In the genomic region with DNA sequence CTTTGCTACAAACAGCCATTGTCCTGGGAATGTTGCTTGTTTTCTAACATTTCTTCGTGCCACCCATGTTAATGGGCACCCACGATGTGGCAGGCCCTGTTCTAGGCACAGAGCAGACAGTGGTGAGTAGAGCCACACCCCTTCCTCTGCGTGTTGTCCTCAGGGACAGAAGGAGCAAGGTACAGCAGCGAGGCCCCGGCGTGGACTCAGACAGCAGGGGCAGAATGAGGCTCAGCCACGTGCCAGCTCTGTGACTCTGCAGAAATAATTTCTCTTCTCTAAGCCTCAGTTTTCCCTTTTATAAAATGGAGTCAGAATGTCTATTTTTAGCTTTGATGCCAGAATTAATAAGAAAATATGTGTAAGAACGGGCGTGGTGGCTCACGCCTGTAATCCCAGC, we compare ENCODE assay signal across 7 cellular contexts.
"Had no signal": no experiment of that assay in that cellular context is flagged by ENCODE, and none has a peak within 500 bp of the region (broad histone marks: within the 10 kb centered on the region; RNA-seq: fewer than 3 reads in every experiment).

No MANE protein-coding gene starts in this region.

- H3K27ac ChIP-seq: HL-60, KMS-11 had no signal

- FAIRE-seq: HTR-8/SVneo, K562 had no signal

- H3K4me3 ChIP-seq: K562 had no signal

- H3K9ac ChIP-seq: KMS-11 had no signal

- ATAC-seq: K562 had no signal

- H3K4me2 ChIP-seq: KMS-11 had no signal

- DNase-seq: IMR-90, KBM-7, KG1 had no signal
